In the genomic region with DNA sequence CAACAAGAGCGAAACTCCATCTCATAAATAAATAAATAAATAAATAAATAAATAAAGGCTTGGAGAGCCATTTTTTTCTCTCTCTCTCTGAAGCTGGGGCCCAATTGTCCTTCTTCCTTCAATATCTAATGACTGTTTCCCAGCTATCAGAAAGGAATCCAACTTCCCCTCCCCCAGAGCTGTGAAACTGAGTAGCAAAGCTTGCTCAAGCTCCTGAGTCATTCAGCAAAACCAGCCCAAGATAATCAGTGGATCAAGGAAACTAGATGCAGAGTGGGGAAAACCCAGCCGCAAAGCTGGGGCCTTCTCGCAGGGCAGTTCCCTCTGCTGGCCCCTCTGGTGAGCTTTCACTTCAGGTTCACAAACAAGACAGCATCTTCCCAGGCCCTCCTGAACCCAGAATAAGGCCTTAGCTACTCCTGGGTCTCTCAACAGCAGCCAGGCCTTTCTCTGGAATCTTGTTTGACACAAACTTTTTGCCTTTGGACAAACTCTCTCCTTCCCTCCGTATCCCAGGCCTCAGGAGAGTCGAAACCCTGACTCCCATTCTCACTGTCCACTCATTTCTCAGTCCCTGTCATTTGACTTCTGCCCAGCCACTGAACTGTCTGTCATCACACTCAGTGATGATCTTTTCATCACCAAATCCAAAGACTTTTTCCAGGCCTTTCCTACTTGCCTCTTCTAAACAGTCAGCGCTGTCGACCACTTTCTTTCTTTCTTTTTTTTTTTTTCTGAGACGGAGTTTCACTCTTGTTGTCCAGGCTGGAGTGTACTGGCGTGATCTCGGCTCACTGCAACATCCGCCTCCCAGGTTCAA, we compare ENCODE assay signal across 8 cellular contexts. TPM values are rescaled to one million over a fixed set of nuclear protein-coding genes. Genes with fewer than 3 reads are reported as not detected.
DNase-seq lines count a peak whose midpoint lies in the region; ATAC-seq and TF ChIP-seq lines count a peak whose summit lies in the region.

No MANE protein-coding gene starts in this region.

- DNase-seq in RKO (ENCODE audit: low spot score): peak; percentile 44
- peak; percentile 98 to 99 for DNase-seq in foreskin fibroblast
- DNase-seq in ovary: peak; percentile 73 to 91 (median 80)
- peak; percentile 86 for DNase-seq in transverse colon
- DNase-seq in DMS153 (lab: John Stamatoyannopoulos, UW): no peak

- H3K36me3 Mint-ChIP-seq in activated T-helper 17 cell treated with anti-CD3 and anti-CD28 coated beads, Interleukin-2, amount 50 U/mL, for 72 hours (ENCODE audit: low read depth): no peaks in the 10 kb centered on the region

- TF ChIP-seq POLR2A in ovary (IDR thresholded peaks at IDR 0.05) (no peak), transverse colon (IDR thresholded peaks at IDR 0.05) (no peak)

- H3K27me3 Mint-ChIP-seq in activated T-helper 17 cell treated with anti-CD3 and anti-CD28 coated beads, Interleukin-2, amount 50 U/mL, for 72 hours: no peaks in the 10 kb centered on the region

- TF ChIP-seq EP300 in ovary (IDR thresholded peaks at IDR 0.05) (peak; percentile 22), transverse colon (IDR thresholded peaks at IDR 0.05; ENCODE audit: low read depth) (no peak)

- peak overlapping the region; percentile 63 for H3K4me3 Mint-ChIP-seq in activated T-helper 17 cell treated with anti-CD3 and anti-CD28 coated beads, Interleukin-2, amount 50 U/mL, for 72 hours

- H3K9me3 ChIP-seq in ovary (no peaks in the 10 kb centered on the region), transverse colon (no peaks in the 10 kb centered on the region)

- H3K27ac ChIP-seq in ovary (peak overlapping the region; percentile 87 to 98), transverse colon (peak overlapping the region; percentile 72 to 90 (median 86))

- in situ Hi-C loops in transverse colon (cut with MboI; ENCODE audit: low pct_ligation_motif_present in 1 of 4, low pct_unique_long_range_greater_than_20kb in 1 of 4, low sequenced_read_pairs in 3 of 4): loop anchor here in 2 of 4 donors (10.0 to 25.0 kb wide), 2 partner anchors 141 to 294 kb away; a partner anchor contains a TSS

- peak overlapping the region; percentile 93 for H3K27ac Mint-ChIP-seq in activated T-helper 17 cell treated with anti-CD3 and anti-CD28 coated beads, Interleukin-2, amount 50 U/mL, for 72 hours

- no peaks in the 10 kb centered on the region for H3K27me3 ChIP-seq in ovary
- no peaks in the 10 kb centered on the region for H3K27me3 ChIP-seq in transverse colon

- no peaks in the 10 kb centered on the region for H3K36me3 ChIP-seq in ovary
- H3K36me3 ChIP-seq in transverse colon: no peaks in the 10 kb centered on the region

- H3K9me3 Mint-ChIP-seq in activated T-helper 17 cell treated with anti-CD3 and anti-CD28 coated beads, Interleukin-2, amount 50 U/mL, for 72 hours: no peaks in the 10 kb centered on the region

- peak overlapping the region in 1 of 2 donors; percentile 1 for H3K4me3 ChIP-seq in foreskin fibroblast (ENCODE audit: low read depth in 1 of 2, low read length in 2 of 2)
- H3K4me3 ChIP-seq in ovary: no peak overlapping the region
- H3K4me3 ChIP-seq in transverse colon: no peak overlapping the region

- 60 to 63% (median 60%) methylated on average over 11 of the region's 11 CpGs for WGBS in ovary, 3 donors
- WGBS in transverse colon (ENCODE audit: low coverage in 1 of 2), 2 donors: 45 to 52% methylated on average over 7 to 11 of the region's 11 CpGs

- H3K4me1 Mint-ChIP-seq in activated T-helper 17 cell treated with anti-CD3 and anti-CD28 coated beads, Interleukin-2, amount 50 U/mL, for 72 hours: peaks cover 37% of the 10 kb centered on the region

- intact Hi-C loops in ovary (cut with DNase I): no loop called here
- intact Hi-C loops in transverse colon (cut with DNase I; ENCODE audit: low total_unique reads): no loop called here

- H3K4me1 ChIP-seq in ovary (ENCODE audit: insufficient read depth) (peaks cover 11% of the 10 kb centered on the region), transverse colon (peaks cover 24 to 55% (median 26%) of the 10 kb centered on the region in 4 donors)

- TF ChIP-seq CTCF in foreskin fibroblast (IDR thresholded peaks at IDR 0.05; ENCODE audit: low read depth, low read length) (peak; percentile 57), ovary (IDR thresholded peaks at IDR 0.05) (peak in 2 of 3 donors; percentile 40 to 42), transverse colon (IDR thresholded peaks at IDR 0.05) (peak in 4 of 5 experiments; percentile 9 to 45 (median 32))

- peak; percentile 76 for ATAC-seq in GM18498 (IDR thresholded peaks at IDR 0.05; ENCODE audit: unreplicated experiment)
- peak; percentile 60 for ATAC-seq in HG02938 (IDR thresholded peaks at IDR 0.05; ENCODE audit: unreplicated experiment)
- ATAC-seq in activated T-helper 17 cell treated with anti-CD3 and anti-CD28 coated beads, Interleukin-2, amount 50 U/mL, for 72 hours (replicated peaks): peak; percentile 91

RNA-seq across cellular contexts. Expression of a gene that starts 18.0 kb away (rescaled TPM):
- 100 to 1,000 TPM; 285 to 351 TPM for total RNA-seq in activated T-helper 17 cell treated with anti-CD3 and anti-CD28 coated beads, Interleukin-2, amount 50 U/mL, for 72 hours
- total RNA-seq in ovary (100 to 1,000 TPM; 207 to 366 (median 249) TPM), transverse colon (100 to 1,000 TPM in 3 of 4 donors, 10 to 100 TPM in 1; 58.9 to 251 (median 195) TPM)
- polyA plus RNA-seq in ovary: 100 to 1,000 TPM in 1 of 2 donors, 10 to 100 TPM in 1; 92.5 to 246 TPM

RNA-seq across cellular contexts. Expression of a gene that starts 57.5 kb away (rescaled TPM):
- 100 to 1,000 TPM; 140 to 177 TPM for total RNA-seq in activated T-helper 17 cell treated with anti-CD3 and anti-CD28 coated beads, Interleukin-2, amount 50 U/mL, for 72 hours
- total RNA-seq in ovary (100 to 1,000 TPM in 5 of 7 donors, 10 to 100 TPM in 2; 84.3 to 184 (median 164) TPM), transverse colon (10 to 100 TPM; 49.3 to 83.4 (median 57.1) TPM)
- 100 to 1,000 TPM; 137 to 138 TPM for polyA plus RNA-seq in ovary
